In genomic region chr2:125535089-125535488, GRCh38 we compare ENCODE assay signal across 28 cellular contexts.
"Had no signal": no experiment of that assay in that cellular context is flagged by ENCODE, and none has a peak within 500 bp of the region (broad histone marks: within the 10 kb centered on the region; RNA-seq: fewer than 3 reads in every experiment).

No MANE protein-coding gene starts in this region.

- H3K27ac ChIP-seq: colonic mucosa, epithelial cell of prostate, esophagus squamous epithelium, gastrocnemius medialis, heart right ventricle, left lung, lower lobe of right lung had no signal

- H3K4me1 Mint-ChIP-seq: endodermal cell, mesothelial cell of epicardium, naive B cell had no signal

- FAIRE-seq: endometrium, islet of Langerhans, keratinocyte had no signal

- ATAC-seq: effector memory CD8-positive, alpha-beta T cell; esophagus mucosa; gastrocnemius medialis; heart right ventricle; left cardiac atrium; left lung; left ventricle myocardium superior; lower lobe of right lung; mucosa of descending colon had no signal

- DNase-seq: colonic mucosa; cortex of kidney; effector CD8-positive, alpha-beta T cell; effector memory CD8-positive, alpha-beta T cell; endodermal cell; erythroblast; esophagus squamous epithelium; foreskin fibroblast; foreskin melanocyte; gastrocnemius medialis; glutamatergic neuron; head of caudate nucleus; heart right ventricle; hippocampal formation; left cardiac atrium; left lung; left ventricle myocardium superior; lower lobe of right lung; mesenchymal stem cell; mucosa of descending colon; naive B cell had no signal

- H3K27ac Mint-ChIP-seq: dendritic cell treated with granulocyte-macrophage colony-stimulating factor and Interleukin-4, amounts not matched to agents 40 ng/mL and 50 ng/mL, for 4 days; effector memory CD8-positive, alpha-beta T cell; endodermal cell; mesothelial cell of epicardium; naive B cell had no signal

- H3K4me3 ChIP-seq: colonic mucosa, esophagus squamous epithelium, gastrocnemius medialis, heart right ventricle, left lung, lower lobe of right lung, mucosa of descending colon had no signal

- H3K4me1 ChIP-seq: colonic mucosa, esophagus squamous epithelium, gastrocnemius medialis, heart right ventricle, left lung, lower lobe of right lung had no signal

- H3K36me3 Mint-ChIP-seq: mesothelial cell of epicardium, naive B cell had no signal

- H3K27me3 ChIP-seq: colonic mucosa, esophagus squamous epithelium, gastrocnemius medialis, heart right ventricle, left lung had no signal

- H3K4me3 Mint-ChIP-seq: dendritic cell treated with granulocyte-macrophage colony-stimulating factor and Interleukin-4, amounts not matched to agents 40 ng/mL and 50 ng/mL, for 4 days; effector memory CD8-positive, alpha-beta T cell; endodermal cell; mesothelial cell of epicardium; naive B cell had no signal

- H3K36me3 ChIP-seq: colonic mucosa, esophagus squamous epithelium, gastrocnemius medialis, heart right ventricle, left lung, lower lobe of right lung had no signal

- H3K9me3 Mint-ChIP-seq: dendritic cell treated with granulocyte-macrophage colony-stimulating factor and Interleukin-4, amounts not matched to agents 40 ng/mL and 50 ng/mL, for 4 days; endodermal cell; mesothelial cell of epicardium had no signal

- H3K9me3 ChIP-seq: colonic mucosa, esophagus squamous epithelium, gastrocnemius medialis, heart right ventricle, left lung, lower lobe of right lung, mucosa of descending colon had no signal

- H3K27me3 Mint-ChIP-seq: dendritic cell treated with granulocyte-macrophage colony-stimulating factor and Interleukin-4, amounts not matched to agents 40 ng/mL and 50 ng/mL, for 4 days; effector memory CD8-positive, alpha-beta T cell; naive B cell had no signal
